ENCODE assay signal across 20 cellular contexts in the genomic region with DNA sequence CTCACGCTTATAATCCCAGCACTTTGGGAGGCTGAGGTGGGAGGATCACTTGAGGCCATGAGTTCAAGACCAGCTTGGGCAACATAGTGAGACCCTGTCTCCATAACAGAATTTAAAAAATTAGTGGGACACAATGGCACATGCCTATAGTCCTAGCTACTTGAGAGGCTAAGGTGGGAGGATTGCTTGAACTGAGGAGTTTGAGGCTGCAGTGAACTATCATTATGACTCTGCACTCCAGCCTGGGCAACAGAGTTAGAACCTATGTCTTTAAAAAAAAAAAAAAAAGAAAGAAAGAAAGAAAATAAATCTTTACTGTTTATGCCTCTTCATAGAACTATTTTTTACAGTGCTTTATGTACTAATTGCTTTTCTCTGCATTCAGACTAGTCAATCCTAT.
DNase-seq lines count a peak whose midpoint lies in the region; ATAC-seq, FAIRE-seq and TF ChIP-seq lines count a peak whose summit lies in the region.
"Had no signal": no experiment of that assay in that cellular context is flagged by ENCODE, and none has a peak within 500 bp of the region (broad histone marks: within the 10 kb centered on the region; RNA-seq: fewer than 3 reads in every experiment).

No MANE protein-coding gene starts in this region.

- H3K27me3 ChIP-seq in GM12878 (replicated peaks in 1 of 2; ENCODE audit: control insufficient read depth in 2 of 2, insufficient read depth in 2 of 2, low read length in 1 of 2): no peaks in the 10 kb centered on the region

- H3K9me3 ChIP-seq in GM12878 (replicated peaks; ENCODE audit: control insufficient read depth, insufficient read depth, low read length): no peaks in the 10 kb centered on the region

- no peak overlapping the region for H3K4me2 ChIP-seq in GM12878 (ENCODE audit: control insufficient read depth, insufficient read depth)

- H3K27me3 Mint-ChIP-seq in activated CD8-positive, alpha-beta memory T cell treated with anti-CD3 and anti-CD28 coated beads, Interleukin-2, amount 10 ng/mL, durations not matched to agents 7 days and 5 days: no peaks in the 10 kb centered on the region
- H3K27me3 Mint-ChIP-seq in stimulated activated naive CD8-positive, alpha-beta T cell treated with anti-CD3 and anti-CD28 coated beads, Interleukin-15, amount 100 ng/mL, for 72 hours: no peaks in the 10 kb centered on the region

- peak; percentile 55 for DNase-seq in activated CD8-positive, alpha-beta memory T cell treated with anti-CD3 and anti-CD28 coated beads, Interleukin-2, amount 10 ng/mL, durations not matched to agents 7 days and 5 days
- DNase-seq in activated CD8-positive, alpha-beta memory T cell treated with anti-CD3 and anti-CD28 coated beads, Interleukin-2, amount 50 U/mL, for 48 hours: no peak
- DNase-seq in stimulated activated naive CD8-positive, alpha-beta T cell treated with anti-CD3 and anti-CD28 coated beads, Interleukin-15, amount 100 ng/mL, for 72 hours: no peak
- DNase-seq in stimulated activated naive CD8-positive, alpha-beta T cell treated with anti-CD3 and anti-CD28 coated beads, Interleukin-15, Interleukin-2, amounts not matched to agents 100 U/mL and 50 U/mL, for 24 hours: no peak
- DNase-seq in GM12878 (ENCODE audit: low read depth, low spot score): no peak
- no peak for DNase-seq in NCI-H146 (lab: John Stamatoyannopoulos, UW)
- DNase-seq: GM23248, H9, Kasumi-1, NCI-H1092 treated with DMSO at 0.1 percent for 48 hours, NCI-H1436, NCI-H187 treated with DMSO at 0.1 percent for 48 hours, NCI-H2171 treated with DMSO at 0.1 percent for 48 hours, NCI-H345, NCI-H510A treated with DMSO at 0.1 percent for 48 hours had no signal

- RAD21 ChIA-PET in GM12878 (lab: Charles Lee; ENCODE audit: unreplicated experiment): interaction anchor here (0.8 to 1.4 kb wide), 8 partner anchors 28 to 234 kb away, joined by 3 to 4 read pairs (median 4); no protein-coding TSS in a partner anchor

- no peaks in the 10 kb centered on the region for H4K20me1 ChIP-seq in GM12878 (ENCODE audit: control insufficient read depth, insufficient read depth)

- CTCF ChIA-PET in activated CD8-positive, alpha-beta memory T cell treated with anti-CD3 and anti-CD28 coated beads, Interleukin-2, amount 10 ng/mL, durations not matched to agents 7 days and 5 days (lab: Charles Lee): interaction anchor here (1.1 to 2.7 kb wide), 7 partner anchors 10 to 102 kb away, joined by 3 to 10 read pairs (median 4); no protein-coding TSS in a partner anchor
- CTCF ChIA-PET in GM12878 (lab: Yijun Ruan, JAX): interaction anchor here (0.5 to 2.4 kb wide), 6 partner anchors 8 to 121 kb away, joined by 3 to 12 read pairs (median 3); no protein-coding TSS in a partner anchor

- no peak overlapping the region for H3K27ac ChIP-seq in GM12878 (ENCODE audit: control insufficient read depth, insufficient read depth)
- H3K27ac ChIP-seq: GM23248 had no signal

- H3K4me3 ChIP-seq in GM12878: no peak overlapping the region
- H3K4me3 ChIP-seq: GM23248, K562 had no signal

- BruUV-seq in GM12878 (replicated peaks; lab: Mats Ljungman, UMichigan): no TSS peak

- no peak for TF ChIP-seq POLR2A in GM12878 (IDR thresholded peaks at IDR 0.05; ENCODE audit: low read depth, low read length)

- no peak for TF ChIP-seq RAD21 in GM12878 (IDR thresholded peaks at IDR 0.05; ENCODE audit: insufficient read depth, low read depth, low read length)

- POLR2A ChIA-PET in GM12878 (lab: Charles Lee): interaction anchor here (0.5 to 1.3 kb wide), 3 partner anchors 25 to 122 kb away, joined by 3 to 4 read pairs (median 4); a partner anchor contains a TSS

- no peak for TF ChIP-seq EP300 in GM12878 (IDR thresholded peaks at IDR 0.05; ENCODE audit: borderline replicate concordance in 1 of 2, control insufficient read depth in 1 of 2, low read depth in 2 of 2, low read length in 2 of 2)

- SMC1A ChIA-PET in GM12878 (lab: Charles Lee; ENCODE audit: uncharacterized antibody, unreplicated experiment): interaction anchor here (0.6 to 2.6 kb wide), 16 partner anchors 11 to 119 kb away, joined by 3 to 18 read pairs (median 4); no protein-coding TSS in a partner anchor

- no peaks in the 10 kb centered on the region for H3K79me2 ChIP-seq in GM12878 (ENCODE audit: control insufficient read depth, insufficient read depth, low read length)

- in situ Hi-C loops in GM12878 (cut with MboI): no loop called here

- H3K36me3 ChIP-seq in GM12878 (ENCODE audit: control insufficient read depth in 2 of 2, insufficient read depth in 2 of 2, low read length in 1 of 2): no peaks in the 10 kb centered on the region

- no peak for TF ChIP-seq CTCF in GM12878 (IDR thresholded peaks at IDR 0.05 in 2 of 3, conservative IDR thresholded peaks at IDR 0.05 in 1 of 3; ENCODE audit: control insufficient read depth in 2 of 3, extremely low read depth in 1 of 3, insufficient read depth in 1 of 3, low read depth in 3 of 3, low read length in 3 of 3)

- H2AFZ ChIP-seq in GM12878 (ENCODE audit: control insufficient read depth, low read depth, low read length): no peak overlapping the region
- H2AFZ ChIP-seq: GM23248 had no signal

- peak overlapping the region; percentile 94 for H3K27ac Mint-ChIP-seq in activated CD8-positive, alpha-beta memory T cell treated with anti-CD3 and anti-CD28 coated beads, Interleukin-2, amount 10 ng/mL, durations not matched to agents 7 days and 5 days
- H3K27ac Mint-ChIP-seq in stimulated activated naive CD8-positive, alpha-beta T cell treated with anti-CD3 and anti-CD28 coated beads, Interleukin-15, amount 100 ng/mL, for 72 hours: peak overlapping the region; percentile 12 to 46
- H3K27ac Mint-ChIP-seq: H9 had no signal

- H3K36me3 Mint-ChIP-seq in activated CD8-positive, alpha-beta memory T cell treated with anti-CD3 and anti-CD28 coated beads, Interleukin-2, amount 10 ng/mL, durations not matched to agents 7 days and 5 days: peaks cover 23% of the 10 kb centered on the region

- H3K9me3 Mint-ChIP-seq in activated CD8-positive, alpha-beta memory T cell treated with anti-CD3 and anti-CD28 coated beads, Interleukin-2, amount 10 ng/mL, durations not matched to agents 7 days and 5 days (ENCODE audit: low read depth): no peaks in the 10 kb centered on the region
- no peaks in the 10 kb centered on the region for H3K9me3 Mint-ChIP-seq in stimulated activated naive CD8-positive, alpha-beta T cell treated with anti-CD3 and anti-CD28 coated beads, Interleukin-15, amount 100 ng/mL, for 72 hours
- H3K9me3 Mint-ChIP-seq: H9 had no signal

- H3K4me3 Mint-ChIP-seq in activated CD8-positive, alpha-beta memory T cell treated with anti-CD3 and anti-CD28 coated beads, Interleukin-2, amount 10 ng/mL, durations not matched to agents 7 days and 5 days: no peak overlapping the region
- H3K4me3 Mint-ChIP-seq in stimulated activated naive CD8-positive, alpha-beta T cell treated with anti-CD3 and anti-CD28 coated beads, Interleukin-15, amount 100 ng/mL, for 72 hours: no peak overlapping the region
- H3K4me3 Mint-ChIP-seq: H9 had no signal

- H3K4me1 ChIP-seq in GM12878 (ENCODE audit: control insufficient read depth, insufficient read depth, low read length): peaks cover 15% of the 10 kb centered on the region

- no peak for FAIRE-seq in GM12878 (lab: Jason Lieb, UNC)
- FAIRE-seq: D721Med, HTR-8/SVneo, K562, RCC 7860 had no signal

- 96% methylated on average over 1 of the region's 1 CpG for WGBS in GM12878 (ENCODE audit: insufficient coverage, insufficient replicate concordance, low lambda C conversion rate, missing lambda C conversion rate)

- H3K9ac ChIP-seq in GM12878 (ENCODE audit: control insufficient read depth, insufficient read depth, low read length): no peak overlapping the region
- H3K9ac ChIP-seq: GM23248 had no signal

- intact Hi-C loops in GM12878 (cut with micrococcal nuclease; ENCODE audit: unreplicated experiment): no loop called here

- ATAC-seq in activated CD8-positive, alpha-beta memory T cell treated with anti-CD3 and anti-CD28 coated beads, Interleukin-2, amount 10 ng/mL, durations not matched to agents 7 days and 5 days: no peak
- no peak for ATAC-seq in stimulated activated naive CD8-positive, alpha-beta T cell treated with anti-CD3 and anti-CD28 coated beads, Interleukin-15, amount 100 ng/mL, for 72 hours
- ATAC-seq in stimulated activated naive CD8-positive, alpha-beta T cell treated with anti-CD3 and anti-CD28 coated beads, Interleukin-15, Interleukin-2, amounts not matched to agents 100 U/mL and 50 U/mL, for 24 hours: no peak
- ATAC-seq in GM12878 (peak; percentile 9; the same call in 1 of the 3 replicates), HG03196 (IDR thresholded peaks at IDR 0.05; ENCODE audit: unreplicated experiment) (no peak)
- ATAC-seq: K562 had no signal

- H3K4me1 Mint-ChIP-seq in activated CD8-positive, alpha-beta memory T cell treated with anti-CD3 and anti-CD28 coated beads, Interleukin-2, amount 10 ng/mL, durations not matched to agents 7 days and 5 days: peaks cover 83% of the 10 kb centered on the region
- peaks cover 53% of the 10 kb centered on the region for H3K4me1 Mint-ChIP-seq in stimulated activated naive CD8-positive, alpha-beta T cell treated with anti-CD3 and anti-CD28 coated beads, Interleukin-15, amount 100 ng/mL, for 72 hours

TF ChIP-seq in GM12878, 131 proteins besides CTCF, POLR2A, EP300 and RAD21:
- TF ChIP-seq MYB (IDR thresholded peaks at IDR 0.05; ENCODE audit: borderline replicate concordance, low read depth, low read length): no peak
- TF ChIP-seq NFIC (IDR thresholded peaks at IDR 0.05; ENCODE audit: low read depth, low read length): no peak
- TF ChIP-seq POU2F2 (IDR thresholded peaks at IDR 0.05; ENCODE audit: borderline replicate concordance, low read depth, low read length): no peak
- no peak for TF ChIP-seq TCF3 (IDR thresholded peaks at IDR 0.05; ENCODE audit: borderline replicate concordance, insufficient read depth, low read depth, low read length)
- TF ChIP-seq, protein P1, sequence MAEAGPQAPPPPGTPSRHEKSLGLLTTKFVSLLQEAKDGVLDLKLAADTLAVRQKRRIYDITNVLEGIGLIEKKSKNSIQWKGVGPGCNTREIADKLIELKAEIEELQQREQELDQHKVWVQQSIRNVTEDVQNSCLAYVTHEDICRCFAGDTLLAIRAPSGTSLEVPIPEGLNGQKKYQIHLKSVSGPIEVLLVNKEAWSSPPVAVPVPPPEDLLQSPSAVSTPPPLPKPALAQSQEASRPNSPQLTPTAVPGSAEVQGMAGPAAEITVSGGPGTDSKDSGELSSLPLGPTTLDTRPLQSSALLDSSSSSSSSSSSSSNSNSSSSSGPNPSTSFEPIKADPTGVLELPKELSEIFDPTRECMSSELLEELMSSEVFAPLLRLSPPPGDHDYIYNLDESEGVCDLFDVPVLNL (IDR thresholded peaks at IDR 0.05; ENCODE audit: low read depth, low read length): no peak
- no peak for TF ChIP-seq PAX8 (IDR thresholded peaks at IDR 0.05)
- TF ChIP-seq TCF12 (IDR thresholded peaks at IDR 0.05; ENCODE audit: low read depth, low read length): no peak
TF ChIP-seq in GM12878: peak in this region for 0.
